24 cellular contexts compared by ENCODE assay signal in the genomic region with DNA sequence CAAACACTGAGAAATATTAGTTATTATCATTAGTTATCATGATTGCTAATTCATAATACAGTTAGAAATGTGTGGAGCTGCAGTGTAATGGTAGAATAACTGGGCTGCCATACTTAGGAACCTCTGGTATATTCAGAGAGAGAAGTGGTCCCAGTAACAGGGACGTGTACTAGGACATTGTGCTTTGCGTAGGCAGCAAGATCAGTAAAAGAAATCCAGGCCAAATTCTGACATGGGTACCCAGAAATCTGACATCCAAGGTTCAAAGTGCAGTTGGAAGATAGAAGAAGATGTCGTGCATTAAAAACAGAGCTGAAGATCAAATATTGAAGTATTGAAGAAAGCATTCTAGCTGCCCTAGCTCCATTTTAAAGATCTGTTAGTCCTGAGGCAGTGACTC.
"Had no signal": no experiment of that assay in that cellular context is flagged by ENCODE, and none has a peak within 500 bp of the region (broad histone marks: within the 10 kb centered on the region; RNA-seq: fewer than 3 reads in every experiment).

No MANE protein-coding gene starts in this region.

- H3K27me3 ChIP-seq: brain microvascular endothelial cell, dorsolateral prefrontal cortex had no signal

- ATAC-seq: activated CD4-positive, alpha-beta T cell treated with anti-CD3 and anti-CD28 coated beads for 36 hours; activated CD8-positive, alpha-beta memory T cell treated with anti-CD3 and anti-CD28 coated beads, Interleukin-2, amount 10 ng/mL, durations not matched to agents 7 days and 5 days; activated CD8-positive, alpha-beta T cell treated with anti-CD3 and anti-CD28 coated beads, Interleukin-2, amount 10 ng/mL, durations not matched to agents 7 days and 5 days; activated naive CD8-positive, alpha-beta T cell treated with anti-CD3 and anti-CD28 coated beads, Interleukin-2, amount 50 U/mL, for 24 hours; esophagus mucosa had no signal

- H3K4me3 ChIP-seq: coronary artery, dorsolateral prefrontal cortex had no signal

- H3K27ac ChIP-seq: brain microvascular endothelial cell had no signal

- H3K36me3 ChIP-seq: brain microvascular endothelial cell had no signal

- DNase-seq: activated CD4-positive, alpha-beta memory T cell treated with anti-CD3 and anti-CD28 coated beads for 36 hours; activated CD4-positive, alpha-beta T cell treated with anti-CD3 and anti-CD28 coated beads for 36 hours; activated CD4-positive, alpha-beta T cell treated with anti-CD3 and anti-CD28 coated beads, Interleukin-2, amount 10 ng/mL, durations not matched to agents 24 days and 14 days; activated CD4-positive, CD25-positive, alpha-beta regulatory T cell; activated CD4-positive, CD25-positive, alpha-beta regulatory T cell treated with anti-CD3 and anti-CD28 coated beads, Interleukin-2, amount 50 U/mL, for 72 hours; activated CD8-positive, alpha-beta memory T cell treated with anti-CD3 and anti-CD28 coated beads, Interleukin-2, amount 10 ng/mL, durations not matched to agents 7 days and 5 days; activated CD8-positive, alpha-beta memory T cell treated with anti-CD3 and anti-CD28 coated beads, Interleukin-2, amount 50 U/mL, for 4 hours; activated CD8-positive, alpha-beta T cell treated with anti-CD3 and anti-CD28 coated beads, Interleukin-2, amount 10 ng/mL, durations not matched to agents 7 days and 5 days; activated effector memory CD4-positive, alpha-beta T cell treated with anti-CD3 and anti-CD28 coated beads, Interleukin-2, amount 50 U/mL, for 16 hours; activated naive CD4-positive, alpha-beta T cell treated with anti-CD3 and anti-CD28 coated beads for 36 hours; activated naive CD8-positive, alpha-beta T cell treated with anti-CD3 and anti-CD28 coated beads for 36 hours; activated naive CD8-positive, alpha-beta T cell treated with anti-CD3 and anti-CD28 coated beads, Interleukin-2, amount 50 U/mL, for 24 hours; activated T-cell treated with anti-CD3 and anti-CD28 coated beads, Interleukin-2, amount 50 U/mL, for 1 hour; activated T-cell treated with anti-CD3 and anti-CD28 coated beads, Interleukin-2, amount 50 U/mL, for 48 hours; amniotic stem cell; anterior cingulate cortex; brain microvascular endothelial cell; dorsolateral prefrontal cortex; effector memory CD4-positive, alpha-beta T cell; endodermal cell; foreskin fibroblast; T-helper 2 cell had no signal
